29 cellular contexts compared by ENCODE assay signal in genomic region chr9:113659740-113660139, GRCh38.
"Had no signal": no experiment of that assay in that cellular context is flagged by ENCODE, and none has a peak within 500 bp of the region (broad histone marks: within the 10 kb centered on the region; RNA-seq: fewer than 3 reads in every experiment).

No MANE protein-coding gene starts in this region.

- H2AFZ ChIP-seq: hepatocyte had no signal

- FAIRE-seq: bronchial epithelial cell, endometrium, keratinocyte had no signal

- H3K27ac ChIP-seq: gastrocnemius medialis, hepatocyte, skin epidermis, thoracic aorta, uterus had no signal

- H3K4me2 ChIP-seq: hepatocyte had no signal

- H3K36me3 Mint-ChIP-seq: activated CD4-positive, alpha-beta memory T cell treated with anti-CD3 and anti-CD28 coated beads for 36 hours; activated naive CD8-positive, alpha-beta T cell had no signal

- H3K4me3 Mint-ChIP-seq: activated CD4-positive, alpha-beta memory T cell treated with anti-CD3 and anti-CD28 coated beads for 36 hours; activated CD4-positive, alpha-beta T cell treated with anti-CD3 and anti-CD28 coated beads, Interleukin-2, amount 10 ng/mL, durations not matched to agents 24 days and 14 days; activated naive CD8-positive, alpha-beta T cell; activated T-cell treated with anti-CD3 and anti-CD28 coated beads, Interleukin-2, amount 50 U/mL, for 4 hours; central memory CD8-positive, alpha-beta T cell; dendritic cell treated with granulocyte-macrophage colony-stimulating factor and Interleukin-4, amounts not matched to agents 40 ng/mL and 50 ng/mL, for 4 days; nephron; stimulated activated naive CD8-positive, alpha-beta T cell treated with anti-CD3 and anti-CD28 coated beads, Interleukin-15, Interleukin-2, amounts not matched to agents 100 ng/mL and 50 ng/mL, for 24 hours had no signal

- H3K9me3 ChIP-seq: gastrocnemius medialis, thoracic aorta, uterus had no signal

- H3K9me3 Mint-ChIP-seq: activated CD4-positive, alpha-beta memory T cell treated with anti-CD3 and anti-CD28 coated beads for 36 hours; activated CD4-positive, alpha-beta T cell treated with anti-CD3 and anti-CD28 coated beads, Interleukin-2, amount 10 ng/mL, durations not matched to agents 24 days and 14 days; activated T-cell treated with anti-CD3 and anti-CD28 coated beads, Interleukin-2, amount 50 U/mL, for 4 hours; activated T-helper 2 cell treated with anti-CD3 and anti-CD28 coated beads, Interferon-gamma antibody, Interleukin-2, Interleukin-4, amounts not matched to agents 10 μg/mL and 5 μg/mL and 100 μg/mL, durations not matched to agents 14 hours and 24 hours and 36 hours; central memory CD8-positive, alpha-beta T cell; dendritic cell treated with granulocyte-macrophage colony-stimulating factor and Interleukin-4, amounts not matched to agents 40 ng/mL and 50 ng/mL, for 4 days; nephron; stimulated activated naive CD8-positive, alpha-beta T cell treated with anti-CD3 and anti-CD28 coated beads, Interleukin-15, Interleukin-2, amounts not matched to agents 100 ng/mL and 50 ng/mL, for 24 hours had no signal

- H3K36me3 ChIP-seq: gastrocnemius medialis, thoracic aorta, uterus had no signal

- H3K27me3 ChIP-seq: gastrocnemius medialis, uterus had no signal

- H3K4me3 ChIP-seq: gastrocnemius medialis, hepatocyte, skin epidermis, thoracic aorta, uterus had no signal

- H3K27ac Mint-ChIP-seq: activated CD4-positive, alpha-beta memory T cell treated with anti-CD3 and anti-CD28 coated beads for 36 hours; activated CD4-positive, alpha-beta T cell treated with anti-CD3 and anti-CD28 coated beads, Interleukin-2, amount 10 ng/mL, durations not matched to agents 24 days and 14 days; activated naive CD8-positive, alpha-beta T cell; activated T-helper 2 cell treated with anti-CD3 and anti-CD28 coated beads, Interferon-gamma antibody, Interleukin-2, Interleukin-4, amounts not matched to agents 10 μg/mL and 5 μg/mL and 100 μg/mL, durations not matched to agents 14 hours and 24 hours and 36 hours; dendritic cell treated with granulocyte-macrophage colony-stimulating factor and Interleukin-4, amounts not matched to agents 40 ng/mL and 50 ng/mL, for 4 days; nephron; progenitor cell of endocrine pancreas; stimulated activated naive CD8-positive, alpha-beta T cell treated with anti-CD3 and anti-CD28 coated beads, Interleukin-15, Interleukin-2, amounts not matched to agents 100 ng/mL and 50 ng/mL, for 24 hours had no signal

- DNase-seq: activated CD4-positive, alpha-beta memory T cell treated with anti-CD3 and anti-CD28 coated beads for 36 hours; activated CD4-positive, alpha-beta T cell treated with anti-CD3 and anti-CD28 coated beads, Interleukin-2, amount 10 ng/mL, durations not matched to agents 24 days and 14 days; activated CD4-positive, CD25-positive, alpha-beta regulatory T cell treated with anti-CD3 and anti-CD28 coated beads, Interleukin-2, amount 50 U/mL, for 72 hours; activated naive CD4-positive, alpha-beta T cell treated with Interleukin-2 at 50 U/mL for 16 hours; activated T-cell treated with anti-CD3 and anti-CD28 coated beads, Interleukin-2, amount 50 U/mL, for 4 hours; anterior cingulate cortex; gastrocnemius medialis; glutamatergic neuron; left cardiac atrium; left ventricle myocardium superior; stimulated activated CD4-positive, alpha-beta T cell treated with anti-CD3 and anti-CD28 coated beads, Interleukin-12 subunit alpha, Interleukin-12 subunit beta, amount 100 ng/mL, for 4 hours; stimulated activated CD4-positive, alpha-beta T cell treated with anti-CD3 and anti-CD28 coated beads, Interleukin-4, amount 100 ng/mL, for 1 hour; T-helper 9 cell; trophoblast cell; uterus had no signal

- ATAC-seq: activated T-cell treated with anti-CD3 and anti-CD28 coated beads, Interleukin-2, amount 50 U/mL, for 4 hours; gastrocnemius medialis; left cardiac atrium; left ventricle myocardium superior; sciatic nerve had no signal

- H3K79me2 ChIP-seq: hepatocyte had no signal
